ENCODE assay signal across 8 cellular contexts in genomic region chr16:3459401-3460090, GRCh38. TPM values are rescaled to one million over a fixed set of nuclear protein-coding genes. Genes with fewer than 3 reads are reported as not detected.
DNase-seq lines count a peak whose midpoint lies in the region; TF ChIP-seq lines count a peak whose summit lies in the region.

No MANE protein-coding gene starts in this region.

- H3K4me1 ChIP-seq in Peyer's patch = peaks cover 0 to 51% (median 9%) of the 10 kb centered on the region in 4 donors
- peaks cover 12 to 16% of the 10 kb centered on the region in 2 experiments for H3K4me1 ChIP-seq in trophoblast cell (ENCODE audit: control insufficient read depth in 1 of 2, insufficient read depth in 2 of 2, low read length in 2 of 2)

- peak overlapping the region; percentile 99 for H3K4ac ChIP-seq in trophoblast cell (ENCODE audit: low read depth, low read length)

- H3K9ac ChIP-seq in trophoblast cell (ENCODE audit: low read length) = peak overlapping the region; percentile 3

- intact Hi-C loops in posterior vena cava (cut with DNase I) = loop anchor here in 1 of 2 donors (10.0 kb wide), 1 partner anchor 55 kb away; the partner anchor contains the start of genes ZNF174 and ZSCAN32

- H3K14ac ChIP-seq in trophoblast cell (ENCODE audit: low read length) = peak overlapping the region; percentile 47

- H3K9me3 ChIP-seq in Peyer's patch (no peaks in the 10 kb centered on the region), trophoblast cell (ENCODE audit: insufficient read depth, low read depth, low read length) (no peaks in the 10 kb centered on the region)

- no peak overlapping the region for H4K12ac ChIP-seq in trophoblast cell (ENCODE audit: low read depth, low read length)

- H2AK5ac ChIP-seq in trophoblast cell (ENCODE audit: low read length) = no peak overlapping the region

- peaks cover 13% of the 10 kb centered on the region for H3K79me1 ChIP-seq in trophoblast cell (ENCODE audit: low read length)

- peak overlapping the region; percentile 84 for H3K4me2 ChIP-seq in trophoblast cell (ENCODE audit: low read length)

- DNase-seq in ELF-1 (ENCODE audit: low read depth, low spot score) (peak; percentile 17), Peyer's patch (no peak), erythroblast (lab: John Stamatoyannopoulos, UW) (peak; percentile 59 to 74), trophoblast cell (peak; percentile 28 to 81), NCI-H187 (lab: John Stamatoyannopoulos, UW) (no peak), posterior vena cava (ENCODE audit: low spot score) (no peak), NCI-H1694 treated with DMSO at 0.1 percent for 48 hours (lab: John Stamatoyannopoulos, UW) (no peak), NCI-H1092 (lab: John Stamatoyannopoulos, UW) (no peak)

- no peak overlapping the region for H2BK120ac ChIP-seq in trophoblast cell (ENCODE audit: insufficient read depth, low read length, poor library complexity)

- no CpG with 5 or more reads among the region's 9 CpGs for WGBS in trophoblast cell (ENCODE audit: extremely low coverage, insufficient coverage, insufficient read length)

- no peak overlapping the region for H3K23ac ChIP-seq in trophoblast cell (ENCODE audit: low read length)

- H3K4me3 ChIP-seq in Peyer's patch (peak overlapping the region in 3 of 4 donors; percentile 77 to 98 (median 84)), trophoblast cell (ENCODE audit: low read depth, low read length) (no peak overlapping the region)

- no peak overlapping the region for H2BK5ac ChIP-seq in trophoblast cell (ENCODE audit: low read depth, low read length, poor library complexity)

- H3K27ac ChIP-seq in Peyer's patch = peak overlapping the region in 2 of 4 donors; percentile 95 to 98
- H3K27ac ChIP-seq in trophoblast cell (ENCODE audit: low read depth, low read length) = no peak overlapping the region

- no peak overlapping the region for H3K18ac ChIP-seq in trophoblast cell (ENCODE audit: low read length)

- H3K36me3 ChIP-seq in Peyer's patch = no peaks in the 10 kb centered on the region
- H3K36me3 ChIP-seq in trophoblast cell (ENCODE audit: control insufficient read depth in 1 of 2, insufficient read depth in 2 of 2, low read length in 2 of 2) = no peaks in the 10 kb centered on the region

- no peak overlapping the region for H4K8ac ChIP-seq in trophoblast cell (ENCODE audit: low read depth, low read length)

- no peak overlapping the region for H2AFZ ChIP-seq in trophoblast cell (ENCODE audit: insufficient read depth, low read length, poor library complexity)

- H2BK12ac ChIP-seq in trophoblast cell (ENCODE audit: low read length) = no peak overlapping the region

- H3K79me2 ChIP-seq in trophoblast cell (ENCODE audit: control insufficient read depth, insufficient read depth, low read length, poor library complexity) = peaks cover 37% of the 10 kb centered on the region

- no peak for TF ChIP-seq CTCF in Peyer's patch (IDR thresholded peaks at IDR 0.05)

- H4K91ac ChIP-seq in trophoblast cell (ENCODE audit: low read depth, low read length) = no peak overlapping the region

- no peaks in the 10 kb centered on the region for H3K27me3 ChIP-seq in Peyer's patch
- no peaks in the 10 kb centered on the region for H3K27me3 ChIP-seq in trophoblast cell (ENCODE audit: insufficient read depth, low read length)

- no peak for TF ChIP-seq POLR2A in Peyer's patch (IDR thresholded peaks at IDR 0.05)
- TF ChIP-seq POLR2A in erythroblast (IDR thresholded peaks at IDR 0.05; ENCODE audit: low read length) = no peak

RNA-seq across cellular contexts. Expression of gene NAA60, which starts 16.1 kb away (rescaled TPM):
- 100 to 1,000 TPM in 2 of 4 donors, 10 to 100 TPM in 2; 80.9 to 110 (median 96.8) TPM for total RNA-seq in Peyer's patch
- polyA plus RNA-seq in trophoblast cell (2013) = 73.3 and 75.4 TPM in 2 replicates
- total RNA-seq in posterior vena cava = 10 to 100 TPM; 28.3 to 33.6 TPM

RNA-seq across cellular contexts. Expression of gene ZNF597, which starts 16.2 kb away (rescaled TPM):
- 1 to 10 TPM; 1.1 to 3.3 (median 1.8) TPM for total RNA-seq in Peyer's patch
- polyA plus RNA-seq in trophoblast cell (2013) = 1.4 and 1.5 TPM in 2 replicates
- 1 to 10 TPM; 2.5 TPM for total RNA-seq in posterior vena cava

RNA-seq across cellular contexts. Expression of gene C16orf90, which starts 35.7 kb away (rescaled TPM):
- total RNA-seq in Peyer's patch = not detected
- polyA plus RNA-seq in trophoblast cell (2013) = not detected in 2 replicates
- not detected for total RNA-seq in posterior vena cava

RNA-seq across cellular contexts. Expression of gene CLUAP1, which starts 41.3 kb away (rescaled TPM):
- total RNA-seq in Peyer's patch (10 to 100 TPM in 1 of 4 donors, 1 to 10 TPM in 3; 6.6 to 37.1 (median 7.7) TPM), posterior vena cava (10 to 100 TPM; 20.9 to 25.8 TPM)
- polyA plus RNA-seq in trophoblast cell (2013) = 7.5 and 7.6 TPM in 2 replicates

RNA-seq across cellular contexts. Expression of gene ZNF174, which starts 58.5 kb away (rescaled TPM):
- total RNA-seq in Peyer's patch (10 to 100 TPM in 3 of 4 donors, 1 to 10 TPM in 1; 7.4 to 19.8 (median 15.7) TPM), posterior vena cava (1 to 10 TPM; 7.1 to 8.2 TPM)
- 6.0 and 6.1 TPM in 2 replicates for polyA plus RNA-seq in trophoblast cell (2013)

Comparison
In these comparisons a context has a peak if more than half of its experiments do, and no peak if none do; other contexts are left out.
1. DNase-seq: peak in ELF-1 (single experiment), erythroblast (2 of 2) and trophoblast cell (2 of 2); none in Peyer's patch (0 of 3), NCI-H187 (0 of 2), posterior vena cava (single experiment), NCI-H1694 treated with DMSO at 0.1 percent for 48 hours (single experiment) and NCI-H1092 (single experiment).